Comparison of ENCODE assay signal across 1 cellular context in the genomic region with DNA sequence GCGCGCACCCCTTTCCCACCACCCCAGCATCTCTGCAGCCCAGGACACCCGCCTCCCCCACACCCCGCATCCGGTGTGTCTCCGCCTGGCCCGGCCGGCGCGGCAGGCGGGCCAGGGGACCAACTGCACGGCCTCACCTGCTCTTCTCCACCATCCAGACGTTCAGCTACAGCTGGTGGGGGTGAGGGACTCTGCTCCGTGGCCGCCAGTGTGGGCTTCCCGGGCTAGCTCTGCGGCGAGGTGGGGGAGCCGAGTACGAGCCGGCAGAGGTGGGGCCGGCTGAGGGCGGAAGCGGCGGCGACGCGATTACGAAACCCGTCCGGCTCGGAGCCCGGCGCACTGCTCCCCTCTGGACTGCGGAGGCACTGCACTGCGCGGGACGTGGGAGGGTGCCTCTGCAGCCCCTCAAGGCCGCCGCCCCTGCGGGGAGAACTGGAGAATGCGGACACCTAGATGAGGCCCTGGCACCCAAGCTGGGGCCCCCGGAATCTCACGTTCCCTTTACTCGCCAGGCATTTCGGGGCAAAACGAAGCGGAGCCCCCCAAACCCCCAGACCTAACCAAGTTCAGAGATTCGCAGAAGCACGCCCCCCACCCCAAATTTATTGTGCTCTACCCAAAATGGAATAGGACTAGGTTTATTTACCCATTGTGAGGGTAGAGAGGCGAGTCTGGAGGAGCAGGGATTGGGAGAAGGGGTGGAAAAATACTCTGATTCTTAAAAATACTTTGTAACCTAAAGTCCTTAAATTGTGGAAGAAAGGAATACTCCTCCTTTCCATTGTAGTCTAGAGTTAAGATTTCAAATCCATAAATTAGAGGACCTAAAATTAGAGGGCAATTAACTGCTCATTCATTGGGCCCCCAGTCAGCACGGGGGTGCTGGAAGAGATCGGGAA.
TF ChIP-seq lines count a peak whose summit lies in the region.

Gene CDC42SE1, minus strand, starts transcription at position 281 of the 899 bp plus-strand sequence. CDS start 3,892 bp downstream, outside the sequence.

TF ChIP-seq in HepG2, 621 proteins besides CTCF, POLR2A, EP300 and RAD21 (continued from another document and continues in another):
- TF ChIP-seq PRDM4 (CRISPR knock-in tag; IDR thresholded peaks at IDR 0.05; ENCODE audit: borderline replicate concordance) (no peak), EHMT2 (IDR thresholded peaks at IDR 0.05; ENCODE audit: borderline replicate concordance, low read depth, low read length) (no peak), ZGPAT (CRISPR knock-in tag; IDR thresholded peaks at IDR 0.05) (peak; percentile 93), CCDC6 (CRISPR knock-in tag; IDR thresholded peaks at IDR 0.05) (peak; percentile 71; the same call in 1 of the 2 replicates), BRD4 (CRISPR knock-in tag; IDR thresholded peaks at IDR 0.05) (no peak; the same call in 1 of the 2 replicates), ESRRA (CRISPR knock-in tag; IDR thresholded peaks at IDR 0.05; ENCODE audit: low read depth) (peak; percentile 59; the same call in 1 of the 2 replicates), NCOR1 (IDR thresholded peaks at IDR 0.05; ENCODE audit: borderline replicate concordance, low read length) (no peak), U2AF2 (IDR thresholded peaks at IDR 0.05; ENCODE audit: low read depth, low read length) (no peak), ZNF3 (CRISPR knock-in tag; IDR thresholded peaks at IDR 0.05) (no peak), YEATS4 (CRISPR knock-in tag; IDR thresholded peaks at IDR 0.05; ENCODE audit: borderline replicate concordance) (peak; percentile 66; the same call in 1 of the 2 replicates), SMAD9 (CRISPR knock-in tag; IDR thresholded peaks at IDR 0.05) (no peak), ZEB1 (IDR thresholded peaks at IDR 0.05; ENCODE audit: insufficient replicate concordance, low read depth) (peak; percentile 28), MBD4 (IDR thresholded peaks at IDR 0.05; ENCODE audit: borderline replicate concordance, low read length) (no peak), ZZZ3 (CRISPR knock-in tag; IDR thresholded peaks at IDR 0.05; ENCODE audit: borderline replicate concordance) (no peak), HDAC1 (CRISPR knock-in tag; IDR thresholded peaks at IDR 0.05) (peak; percentile 78), FLYWCH1 (CRISPR knock-in tag; IDR thresholded peaks at IDR 0.05) (no peak), ZSCAN29 (CRISPR knock-in tag; conservative IDR thresholded peaks at IDR 0.05) (0 out of 2 replicates have a peak, but pooled peaks have one; percentile 21), EZH2 (conservative IDR thresholded peaks at IDR 0.05; ENCODE audit: low read depth, low read length) (no peak), HOXA7 (CRISPR knock-in tag; IDR thresholded peaks at IDR 0.05) (no peak), ZNF720 (CRISPR knock-in tag; IDR thresholded peaks at IDR 0.05) (no peak), NR2F1 (CRISPR knock-in tag; IDR thresholded peaks at IDR 0.05) (no peak), HIVEP1 (CRISPR knock-in tag; IDR thresholded peaks at IDR 0.05) (peak; percentile 71; the same call in 1 of the 2 replicates), KAT7 (CRISPR knock-in tag; IDR thresholded peaks at IDR 0.05; ENCODE audit: borderline replicate concordance) (peak; percentile 90; the same call in 1 of the 2 replicates), ZNF788 (CRISPR knock-in tag; IDR thresholded peaks at IDR 0.05; ENCODE audit: borderline replicate concordance) (peak; percentile 84), KMT2B (CRISPR knock-in tag; IDR thresholded peaks at IDR 0.05) (peak; percentile 66), NR0B2 (CRISPR knock-in tag; IDR thresholded peaks at IDR 0.05) (no peak), KDM2A (CRISPR knock-in tag; IDR thresholded peaks at IDR 0.05; ENCODE audit: borderline replicate concordance, low read depth) (peak; percentile 94), ZNF569 (CRISPR knock-in tag; IDR thresholded peaks at IDR 0.05; ENCODE audit: borderline replicate concordance) (no peak), RFX1 (IDR thresholded peaks at IDR 0.05) (no peak), NR2F2 (IDR thresholded peaks at IDR 0.05; ENCODE audit: borderline replicate concordance, low read depth) (no peak; the same call in 1 of the 2 replicates), ZNF816 (CRISPR knock-in tag; IDR thresholded peaks at IDR 0.05; ENCODE audit: borderline replicate concordance) (no peak), HOXA3 (CRISPR knock-in tag; IDR thresholded peaks at IDR 0.05) (peak; percentile 81), KLF13 (CRISPR knock-in tag; IDR thresholded peaks at IDR 0.05) (no peak), MTA3 (CRISPR knock-in tag; IDR thresholded peaks at IDR 0.05) (no peak)
- TF ChIP-seq, protein P1, sequence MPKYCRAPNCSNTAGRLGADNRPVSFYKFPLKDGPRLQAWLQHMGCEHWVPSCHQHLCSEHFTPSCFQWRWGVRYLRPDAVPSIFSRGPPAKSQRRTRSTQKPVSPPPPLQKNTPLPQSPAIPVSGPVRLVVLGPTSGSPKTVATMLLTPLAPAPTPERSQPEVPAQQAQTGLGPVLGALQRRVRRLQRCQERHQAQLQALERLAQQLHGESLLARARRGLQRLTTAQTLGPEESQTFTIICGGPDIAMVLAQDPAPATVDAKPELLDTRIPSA (CRISPR knock-in tag; IDR thresholded peaks at IDR 0.05; ENCODE audit: borderline replicate concordance): no peak
- TF ChIP-seq, protein P2, sequence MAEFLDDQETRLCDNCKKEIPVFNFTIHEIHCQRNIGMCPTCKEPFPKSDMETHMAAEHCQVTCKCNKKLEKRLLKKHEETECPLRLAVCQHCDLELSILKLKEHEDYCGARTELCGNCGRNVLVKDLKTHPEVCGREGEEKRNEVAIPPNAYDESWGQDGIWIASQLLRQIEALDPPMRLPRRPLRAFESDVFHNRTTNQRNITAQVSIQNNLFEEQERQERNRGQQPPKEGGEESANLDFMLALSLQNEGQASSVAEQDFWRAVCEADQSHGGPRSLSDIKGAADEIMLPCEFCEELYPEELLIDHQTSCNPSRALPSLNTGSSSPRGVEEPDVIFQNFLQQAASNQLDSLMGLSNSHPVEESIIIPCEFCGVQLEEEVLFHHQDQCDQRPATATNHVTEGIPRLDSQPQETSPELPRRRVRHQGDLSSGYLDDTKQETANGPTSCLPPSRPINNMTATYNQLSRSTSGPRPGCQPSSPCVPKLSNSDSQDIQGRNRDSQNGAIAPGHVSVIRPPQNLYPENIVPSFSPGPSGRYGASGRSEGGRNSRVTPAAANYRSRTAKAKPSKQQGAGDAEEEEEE (CRISPR knock-in tag; IDR thresholded peaks at IDR 0.05; ENCODE audit: borderline replicate concordance): no peak
- TF ChIP-seq, protein P3, sequence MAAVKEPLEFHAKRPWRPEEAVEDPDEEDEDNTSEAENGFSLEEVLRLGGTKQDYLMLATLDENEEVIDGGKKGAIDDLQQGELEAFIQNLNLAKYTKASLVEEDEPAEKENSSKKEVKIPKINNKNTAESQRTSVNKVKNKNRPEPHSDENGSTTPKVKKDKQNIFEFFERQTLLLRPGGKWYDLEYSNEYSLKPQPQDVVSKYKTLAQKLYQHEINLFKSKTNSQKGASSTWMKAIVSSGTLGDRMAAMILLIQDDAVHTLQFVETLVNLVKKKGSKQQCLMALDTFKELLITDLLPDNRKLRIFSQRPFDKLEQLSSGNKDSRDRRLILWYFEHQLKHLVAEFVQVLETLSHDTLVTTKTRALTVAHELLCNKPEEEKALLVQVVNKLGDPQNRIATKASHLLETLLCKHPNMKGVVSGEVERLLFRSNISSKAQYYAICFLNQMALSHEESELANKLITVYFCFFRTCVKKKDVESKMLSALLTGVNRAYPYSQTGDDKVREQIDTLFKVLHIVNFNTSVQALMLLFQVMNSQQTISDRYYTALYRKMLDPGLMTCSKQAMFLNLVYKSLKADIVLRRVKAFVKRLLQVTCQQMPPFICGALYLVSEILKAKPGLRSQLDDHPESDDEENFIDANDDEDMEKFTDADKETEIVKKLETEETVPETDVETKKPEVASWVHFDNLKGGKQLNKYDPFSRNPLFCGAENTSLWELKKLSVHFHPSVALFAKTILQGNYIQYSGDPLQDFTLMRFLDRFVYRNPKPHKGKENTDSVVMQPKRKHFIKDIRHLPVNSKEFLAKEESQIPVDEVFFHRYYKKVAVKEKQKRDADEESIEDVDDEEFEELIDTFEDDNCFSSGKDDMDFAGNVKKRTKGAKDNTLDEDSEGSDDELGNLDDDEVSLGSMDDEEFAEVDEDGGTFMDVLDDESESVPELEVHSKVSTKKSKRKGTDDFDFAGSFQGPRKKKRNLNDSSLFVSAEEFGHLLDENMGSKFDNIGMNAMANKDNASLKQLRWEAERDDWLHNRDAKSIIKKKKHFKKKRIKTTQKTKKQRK (IDR thresholded peaks at IDR 0.05; ENCODE audit: low read length): no peak
- TF ChIP-seq, protein P4, sequence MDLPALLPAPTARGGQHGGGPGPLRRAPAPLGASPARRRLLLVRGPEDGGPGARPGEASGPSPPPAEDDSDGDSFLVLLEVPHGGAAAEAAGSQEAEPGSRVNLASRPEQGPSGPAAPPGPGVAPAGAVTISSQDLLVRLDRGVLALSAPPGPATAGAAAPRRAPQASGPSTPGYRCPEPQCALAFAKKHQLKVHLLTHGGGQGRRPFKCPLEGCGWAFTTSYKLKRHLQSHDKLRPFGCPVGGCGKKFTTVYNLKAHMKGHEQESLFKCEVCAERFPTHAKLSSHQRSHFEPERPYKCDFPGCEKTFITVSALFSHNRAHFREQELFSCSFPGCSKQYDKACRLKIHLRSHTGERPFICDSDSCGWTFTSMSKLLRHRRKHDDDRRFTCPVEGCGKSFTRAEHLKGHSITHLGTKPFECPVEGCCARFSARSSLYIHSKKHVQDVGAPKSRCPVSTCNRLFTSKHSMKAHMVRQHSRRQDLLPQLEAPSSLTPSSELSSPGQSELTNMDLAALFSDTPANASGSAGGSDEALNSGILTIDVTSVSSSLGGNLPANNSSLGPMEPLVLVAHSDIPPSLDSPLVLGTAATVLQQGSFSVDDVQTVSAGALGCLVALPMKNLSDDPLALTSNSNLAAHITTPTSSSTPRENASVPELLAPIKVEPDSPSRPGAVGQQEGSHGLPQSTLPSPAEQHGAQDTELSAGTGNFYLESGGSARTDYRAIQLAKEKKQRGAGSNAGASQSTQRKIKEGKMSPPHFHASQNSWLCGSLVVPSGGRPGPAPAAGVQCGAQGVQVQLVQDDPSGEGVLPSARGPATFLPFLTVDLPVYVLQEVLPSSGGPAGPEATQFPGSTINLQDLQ (CRISPR knock-in tag; IDR thresholded peaks at IDR 0.05): no peak
- TF ChIP-seq, protein P5, sequence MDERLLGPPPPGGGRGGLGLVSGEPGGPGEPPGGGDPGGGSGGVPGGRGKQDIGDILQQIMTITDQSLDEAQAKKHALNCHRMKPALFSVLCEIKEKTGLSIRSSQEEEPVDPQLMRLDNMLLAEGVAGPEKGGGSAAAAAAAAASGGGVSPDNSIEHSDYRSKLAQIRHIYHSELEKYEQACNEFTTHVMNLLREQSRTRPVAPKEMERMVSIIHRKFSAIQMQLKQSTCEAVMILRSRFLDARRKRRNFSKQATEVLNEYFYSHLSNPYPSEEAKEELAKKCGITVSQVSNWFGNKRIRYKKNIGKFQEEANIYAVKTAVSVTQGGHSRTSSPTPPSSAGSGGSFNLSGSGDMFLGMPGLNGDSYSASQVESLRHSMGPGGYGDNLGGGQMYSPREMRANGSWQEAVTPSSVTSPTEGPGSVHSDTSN (CRISPR knock-in tag; IDR thresholded peaks at IDR 0.05): no peak
- TF ChIP-seq, protein P6, sequence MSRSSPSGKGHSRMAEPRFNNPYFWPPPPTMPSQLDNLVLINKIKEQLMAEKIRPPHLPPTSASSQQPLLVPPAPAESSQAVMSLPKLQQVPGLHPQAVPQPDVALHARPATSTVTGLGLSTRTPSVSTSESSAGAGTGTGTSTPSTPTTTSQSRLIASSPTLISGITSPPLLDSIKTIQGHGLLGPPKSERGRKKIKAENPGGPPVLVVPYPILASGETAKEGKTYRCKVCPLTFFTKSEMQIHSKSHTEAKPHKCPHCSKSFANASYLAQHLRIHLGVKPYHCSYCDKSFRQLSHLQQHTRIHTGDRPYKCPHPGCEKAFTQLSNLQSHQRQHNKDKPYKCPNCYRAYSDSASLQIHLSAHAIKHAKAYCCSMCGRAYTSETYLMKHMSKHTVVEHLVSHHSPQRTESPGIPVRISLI (CRISPR knock-in tag; IDR thresholded peaks at IDR 0.05; ENCODE audit: borderline replicate concordance): no peak
